16 cellular contexts compared by ENCODE assay signal in genomic region chr12:68789144-68789878, GRCh38.
"Had no signal": no experiment of that assay in that cellular context is flagged by ENCODE, and none has a peak within 500 bp of the region (broad histone marks: within the 10 kb centered on the region; RNA-seq: fewer than 3 reads in every experiment).

No MANE protein-coding gene starts in this region.

- H3K36me3 ChIP-seq: gastroesophageal sphincter, left ventricle myocardium inferior, transverse colon had no signal

- DNase-seq: activated naive CD4-positive, alpha-beta T cell treated with anti-CD3 and anti-CD28 coated beads for 36 hours; activated naive CD8-positive, alpha-beta T cell treated with anti-CD3 and anti-CD28 coated beads, Interleukin-2, amount 50 U/mL, for 24 hours; aorta; erythroblast; islet precursor cell; left ventricle myocardium inferior; natural killer cell; nucleus accumbens; right cardiac atrium; small intestine; stimulated activated naive CD8-positive, alpha-beta T cell treated with anti-CD3 and anti-CD28 coated beads, Interleukin-15, Interleukin-2, amounts not matched to agents 100 U/mL and 50 U/mL, for 24 hours; transverse colon had no signal

- H3K4me3 ChIP-seq: gastroesophageal sphincter, left ventricle myocardium inferior, transverse colon had no signal

- H3K27ac Mint-ChIP-seq: activated naive CD4-positive, alpha-beta T cell treated with anti-CD3 and anti-CD28 coated beads for 36 hours; activated naive CD8-positive, alpha-beta T cell treated with anti-CD3 and anti-CD28 coated beads, Interleukin-2, amount 50 U/mL, for 24 hours; activated T-helper 17 cell treated with anti-CD3 and anti-CD28 coated beads, Interleukin-2, amount 50 U/mL, for 72 hours; natural killer cell had no signal

- H3K36me3 Mint-ChIP-seq: memory B cell, natural killer cell had no signal

- H3K4me1 Mint-ChIP-seq: activated T-helper 17 cell treated with anti-CD3 and anti-CD28 coated beads, Interleukin-2, amount 50 U/mL, for 72 hours had no signal

- ATAC-seq: activated CD4-positive, CD25-positive, alpha-beta regulatory T cell treated with anti-CD3 and anti-CD28 coated beads, Interleukin-2, amount 50 U/mL, for 24 hours; activated naive CD8-positive, alpha-beta T cell treated with anti-CD3 and anti-CD28 coated beads, Interleukin-2, amount 50 U/mL, for 24 hours; activated T-helper 17 cell treated with anti-CD3 and anti-CD28 coated beads, Interleukin-2, amount 50 U/mL, for 72 hours; gastroesophageal sphincter; natural killer cell; right cardiac atrium; stimulated activated naive CD8-positive, alpha-beta T cell treated with anti-CD3 and anti-CD28 coated beads, Interleukin-15, Interleukin-2, amounts not matched to agents 100 U/mL and 50 U/mL, for 24 hours had no signal

- H3K27me3 ChIP-seq: gastroesophageal sphincter, transverse colon had no signal

- H3K9me3 ChIP-seq: gastroesophageal sphincter, left ventricle myocardium inferior, transverse colon had no signal

- H3K27me3 Mint-ChIP-seq: activated naive CD8-positive, alpha-beta T cell treated with anti-CD3 and anti-CD28 coated beads, Interleukin-2, amount 50 U/mL, for 24 hours; activated T-helper 17 cell treated with anti-CD3 and anti-CD28 coated beads, Interleukin-2, amount 50 U/mL, for 72 hours; memory B cell had no signal

- H3K4me3 Mint-ChIP-seq: activated naive CD4-positive, alpha-beta T cell treated with anti-CD3 and anti-CD28 coated beads for 36 hours; activated naive CD8-positive, alpha-beta T cell treated with anti-CD3 and anti-CD28 coated beads, Interleukin-2, amount 50 U/mL, for 24 hours; activated T-helper 17 cell treated with anti-CD3 and anti-CD28 coated beads, Interleukin-2, amount 50 U/mL, for 72 hours; memory B cell; natural killer cell had no signal

- H3K27ac ChIP-seq: gastroesophageal sphincter, left ventricle myocardium inferior, transverse colon had no signal

- FAIRE-seq: small intestine had no signal

- H3K9me3 Mint-ChIP-seq: activated naive CD4-positive, alpha-beta T cell treated with anti-CD3 and anti-CD28 coated beads for 36 hours; activated naive CD8-positive, alpha-beta T cell treated with anti-CD3 and anti-CD28 coated beads, Interleukin-2, amount 50 U/mL, for 24 hours; activated T-helper 17 cell treated with anti-CD3 and anti-CD28 coated beads, Interleukin-2, amount 50 U/mL, for 72 hours; memory B cell; natural killer cell had no signal
